Comparison of ENCODE assay signal across 26 cellular contexts in genomic region chr13:109706015-109706715, GRCh38.
DNase-seq lines count a peak whose midpoint lies in the region; ATAC-seq and TF ChIP-seq lines count a peak whose summit lies in the region.
"Had no signal": no experiment of that assay in that cellular context is flagged by ENCODE, and none has a peak within 500 bp of the region (broad histone marks: within the 10 kb centered on the region; RNA-seq: fewer than 3 reads in every experiment).

No MANE protein-coding gene starts in this region.

- H3K4me1 ChIP-seq in Loucy (ENCODE audit: insufficient read depth, low read length, poor library complexity, severe bottlenecking) = peaks cover 22% of the 10 kb centered on the region
- peaks cover 0 to 17% (median 5%) of the 10 kb centered on the region in 4 donors for H3K4me1 ChIP-seq in stomach
- no peaks in the 10 kb centered on the region for H3K4me1 ChIP-seq in Karpas-422 (ENCODE audit: low read length)
- H3K4me1 ChIP-seq: body of pancreas, testis had no signal

- H3K27ac Mint-ChIP-seq in endothelial cell (ENCODE audit: unreplicated experiment) = peak overlapping the region; percentile 5
- H3K27ac Mint-ChIP-seq: activated CD4-positive, alpha-beta T cell treated with anti-CD3 and anti-CD28 coated beads for 36 hours; activated naive CD4-positive, alpha-beta T cell treated with anti-CD3 and anti-CD28 coated beads, Interleukin-2, amount 10 ng/mL, durations not matched to agents 7 days and 5 days; activated T-helper 17 cell treated with anti-CD3 and anti-CD28 coated beads, Interleukin-2, amount 50 U/mL, for 72 hours; dendritic cell treated with granulocyte-macrophage colony-stimulating factor and Interleukin-4, amounts not matched to agents 40 ng/mL and 50 ng/mL, for 4 days had no signal

- TF ChIP-seq CTCF in Loucy (conservative IDR thresholded peaks at IDR 0.05; ENCODE audit: low read length) (peak; percentile 16; the same call in 1 of the 2 replicates), endothelial cell (IDR thresholded peaks at IDR 0.05; ENCODE audit: unreplicated experiment) (no peak), stomach (IDR thresholded peaks at IDR 0.05) (no peak)

- H3K36me3 ChIP-seq in Loucy (ENCODE audit: insufficient read depth, low read length) (no peaks in the 10 kb centered on the region), stomach (no peaks in the 10 kb centered on the region), Karpas-422 (ENCODE audit: insufficient read depth, low read length) (no peaks in the 10 kb centered on the region)
- H3K36me3 ChIP-seq: adrenal gland, heart left ventricle had no signal

- no peaks in the 10 kb centered on the region for H3F3A ChIP-seq in Loucy (ENCODE audit: low read depth)

- no peak overlapping the region for H3K4me3 Mint-ChIP-seq in endothelial cell (ENCODE audit: unreplicated experiment)
- H3K4me3 Mint-ChIP-seq: activated CD4-positive, alpha-beta T cell treated with anti-CD3 and anti-CD28 coated beads for 36 hours; activated naive CD4-positive, alpha-beta T cell treated with anti-CD3 and anti-CD28 coated beads, Interleukin-2, amount 10 ng/mL, durations not matched to agents 7 days and 5 days; activated T-helper 17 cell treated with anti-CD3 and anti-CD28 coated beads, Interleukin-2, amount 50 U/mL, for 72 hours; central memory CD8-positive, alpha-beta T cell had no signal

- H3K9me2 ChIP-seq in Loucy (replicated peaks; ENCODE audit: low read depth, low read length) (no peaks in the 10 kb centered on the region), Karpas-422 (replicated peaks; ENCODE audit: insufficient read depth, low read length) (no peaks in the 10 kb centered on the region)

- intact Hi-C loops in stomach (cut with DNase I; ENCODE audit: low total_unique reads) = no loop called here

- H3K4me3 ChIP-seq in Loucy (ENCODE audit: low read length, poor library complexity, severe bottlenecking) (no peak overlapping the region), stomach (no peak overlapping the region), Karpas-422 (ENCODE audit: low read length) (no peak overlapping the region)
- H3K4me3 ChIP-seq: adrenal gland, body of pancreas, smooth muscle cell, testis had no signal

- no peak for TF ChIP-seq POLR2A in stomach (IDR thresholded peaks at IDR 0.05)

- H3K36me3 Mint-ChIP-seq in endothelial cell (ENCODE audit: low read depth, unreplicated experiment) = peaks cover 11% of the 10 kb centered on the region
- H3K36me3 Mint-ChIP-seq: activated naive CD4-positive, alpha-beta T cell treated with anti-CD3 and anti-CD28 coated beads, Interleukin-2, amount 10 ng/mL, durations not matched to agents 7 days and 5 days had no signal

- H3K9ac ChIP-seq in Loucy (ENCODE audit: low read depth, low read length, poor library complexity, severe bottlenecking) (no peak overlapping the region), Karpas-422 (ENCODE audit: low read length) (no peak overlapping the region)

- peaks cover 1% of the 10 kb centered on the region for H3K27me3 Mint-ChIP-seq in endothelial cell (ENCODE audit: unreplicated experiment)

- H3K9me3 ChIP-seq in Loucy (ENCODE audit: insufficient read depth, low read depth, low read length) (peaks cover 7% of the 10 kb centered on the region; the same call in 1 of the 2 replicates), stomach (no peaks in the 10 kb centered on the region), Karpas-422 (ENCODE audit: low read length) (no peaks in the 10 kb centered on the region)
- H3K9me3 ChIP-seq: adrenal gland, body of pancreas, heart left ventricle, testis had no signal

- no peak for ATAC-seq in HG02870 (IDR thresholded peaks at IDR 0.05; ENCODE audit: unreplicated experiment)
- ATAC-seq: activated CD4-positive, alpha-beta T cell treated with anti-CD3 and anti-CD28 coated beads for 36 hours; activated T-helper 17 cell treated with anti-CD3 and anti-CD28 coated beads, Interleukin-2, amount 50 U/mL, for 72 hours had no signal

- WGBS in stomach, 5 donors = 85 to 92% (median 90%) methylated on average over 12 of the region's 12 CpGs

- DNase-seq in SIG-M5 treated with dmso at 0.1 percent for 504 hours (lab: John Stamatoyannopoulos, UW; ENCODE audit: unreplicated experiment) = peak; percentile 11
- no peak for DNase-seq in SIG-M5 (lab: John Stamatoyannopoulos, UW)
- DNase-seq in endothelial cell (ENCODE audit: low spot score) = no peak
- no peak for DNase-seq in stomach
- DNase-seq in islet precursor cell = no peak
- no peak for DNase-seq in Karpas-422
- DNase-seq: activated CD4-positive, alpha-beta T cell treated with anti-CD3 and anti-CD28 coated beads for 36 hours; activated naive CD4-positive, alpha-beta T cell treated with anti-CD3 and anti-CD28 coated beads, Interleukin-2, amount 10 ng/mL, durations not matched to agents 7 days and 5 days; HCEC 1CT; IMR-90; kidney; NCI-H2227 treated with DMSO at 0.1 percent for 48 hours; NK-92 treated with Interleukin-12 subunit alpha and Interleukin-12 subunit beta, amount 100 ng/mL, for 24 hours; stimulated activated CD4-positive, alpha-beta T cell treated with anti-CD3 and anti-CD28 coated beads, Interleukin-1b, Interleukin-23, amount 100 ng/mL, for 48 hours; stimulated activated naive CD4-positive, alpha-beta T cell treated with Interleukin-2 at 50 U/mL for 16 hours had no signal

- H3K27ac ChIP-seq in stomach (peak overlapping the region in 4 of 5 donors; percentile 49 to 88 (median 66)), Karpas-422 (ENCODE audit: low read length) (no peak overlapping the region)
- H3K27ac ChIP-seq: testis, VCaP had no signal

- H3K4me2 ChIP-seq in Loucy (ENCODE audit: low read depth, low read length, poor library complexity, severe bottlenecking) (no peak overlapping the region), Karpas-422 (ENCODE audit: low read depth, low read length, poor library complexity, severe bottlenecking) (no peak overlapping the region)
- H3K4me2 ChIP-seq: smooth muscle cell had no signal

- H2AFZ ChIP-seq in Loucy (ENCODE audit: low read length) = no peak overlapping the region
- H2AFZ ChIP-seq in Karpas-422 (ENCODE audit: low read length) = no peak overlapping the region

- H3K9me3 Mint-ChIP-seq in endothelial cell (ENCODE audit: unreplicated experiment) = peaks cover 11% of the 10 kb centered on the region
- H3K9me3 Mint-ChIP-seq: activated naive CD4-positive, alpha-beta T cell treated with anti-CD3 and anti-CD28 coated beads, Interleukin-2, amount 10 ng/mL, durations not matched to agents 7 days and 5 days; activated T-helper 17 cell treated with anti-CD3 and anti-CD28 coated beads, Interleukin-2, amount 50 U/mL, for 72 hours; dendritic cell treated with granulocyte-macrophage colony-stimulating factor and Interleukin-4, amounts not matched to agents 40 ng/mL and 50 ng/mL, for 4 days had no signal

- TF ChIP-seq EP300 in stomach (IDR thresholded peaks at IDR 0.05) = no peak

- H3K79me2 ChIP-seq in Loucy (ENCODE audit: insufficient read depth, low read length) = no peaks in the 10 kb centered on the region
- H3K79me2 ChIP-seq in Karpas-422 (ENCODE audit: low read length) = no peaks in the 10 kb centered on the region

- H3K27me3 ChIP-seq in Loucy (ENCODE audit: insufficient read depth, low read length, poor library complexity, severe bottlenecking) = peaks cover 18% of the 10 kb centered on the region
- H3K27me3 ChIP-seq in stomach = peaks cover 0 to 5% (median 0%) of the 10 kb centered on the region in 3 donors
- H3K27me3 ChIP-seq in Karpas-422 (ENCODE audit: low read length) = no peaks in the 10 kb centered on the region
- H3K27me3 ChIP-seq: adrenal gland, heart left ventricle, testis had no signal

- H3K4me1 Mint-ChIP-seq in endothelial cell (ENCODE audit: unreplicated experiment) = peaks cover 21% of the 10 kb centered on the region
- H3K4me1 Mint-ChIP-seq: activated T-helper 17 cell treated with anti-CD3 and anti-CD28 coated beads, Interleukin-2, amount 50 U/mL, for 72 hours; central memory CD8-positive, alpha-beta T cell had no signal

- H4K20me1 ChIP-seq in Loucy (ENCODE audit: insufficient read depth, low read length, poor library complexity, severe bottlenecking) (no peaks in the 10 kb centered on the region), Karpas-422 (ENCODE audit: insufficient read depth, low read depth, low read length) (no peaks in the 10 kb centered on the region)
